18 cellular contexts compared by ENCODE assay signal in genomic region chrX:13791145-13791544, GRCh38. TPM values are rescaled to one million over a fixed set of nuclear protein-coding genes. Genes with fewer than 3 reads are reported as not detected.
"Had no signal": no experiment of that assay in that cellular context is flagged by ENCODE, and none has a peak within 500 bp of the region (broad histone marks: within the 10 kb centered on the region; RNA-seq: fewer than 3 reads in every experiment).

No MANE protein-coding gene starts in this region.

- H3K4me2 ChIP-seq: SK-N-SH had no signal

- H2AFZ ChIP-seq: parathyroid adenoma had no signal

- H3K9me3 Mint-ChIP-seq: activated CD4-positive, alpha-beta memory T cell treated with anti-CD3 and anti-CD28 coated beads for 36 hours; activated naive CD4-positive, alpha-beta T cell treated with anti-CD3 and anti-CD28 coated beads for 36 hours; activated T-helper 2 cell treated with anti-CD3 and anti-CD28 coated beads, Interferon-gamma antibody, Interleukin-2, Interleukin-4, amounts not matched to agents 10 μg/mL and 5 μg/mL and 100 μg/mL, durations not matched to agents 14 hours and 24 hours and 36 hours; central memory CD8-positive, alpha-beta T cell; dendritic cell treated with granulocyte-macrophage colony-stimulating factor and Interleukin-4, amounts not matched to agents 40 ng/mL and 50 ng/mL, for 4 days; effector memory CD8-positive, alpha-beta T cell; stimulated activated effector memory CD8-positive, alpha-beta T cell treated with anti-CD3 and anti-CD28 coated beads, Interleukin-12 subunit alpha, Interleukin-12 subunit beta, amount 100 ng/mL, for 72 hours; T-cell; type B pancreatic cell had no signal

- H3K4me1 ChIP-seq: parathyroid adenoma had no signal

- H3K36me3 Mint-ChIP-seq: activated CD4-positive, alpha-beta memory T cell treated with anti-CD3 and anti-CD28 coated beads for 36 hours; activated CD8-positive, alpha-beta memory T cell treated with anti-CD3 and anti-CD28 coated beads, Interleukin-2, amount 10 ng/mL, durations not matched to agents 7 days and 5 days; mesothelial cell of epicardium; stimulated activated effector memory CD8-positive, alpha-beta T cell treated with anti-CD3 and anti-CD28 coated beads, Interleukin-12 subunit alpha, Interleukin-12 subunit beta, amount 100 ng/mL, for 72 hours; T-cell; type B pancreatic cell had no signal

- H3K27me3 Mint-ChIP-seq: activated CD4-positive, alpha-beta memory T cell treated with anti-CD3 and anti-CD28 coated beads for 36 hours; central memory CD8-positive, alpha-beta T cell; dendritic cell treated with granulocyte-macrophage colony-stimulating factor and Interleukin-4, amounts not matched to agents 40 ng/mL and 50 ng/mL, for 4 days; effector memory CD8-positive, alpha-beta T cell had no signal

- ATAC-seq: activated CD8-positive, alpha-beta memory T cell treated with anti-CD3 and anti-CD28 coated beads, Interleukin-2, amount 10 ng/mL, durations not matched to agents 7 days and 5 days; effector memory CD8-positive, alpha-beta T cell; stimulated activated effector memory CD8-positive, alpha-beta T cell treated with anti-CD3 and anti-CD28 coated beads, Interleukin-12 subunit alpha, Interleukin-12 subunit beta, amount 100 ng/mL, for 72 hours; T-cell had no signal

- H3K9me3 ChIP-seq: SK-N-SH had no signal

- H3K27ac ChIP-seq: epithelial cell of prostate, parathyroid adenoma had no signal

- H3K4me3 Mint-ChIP-seq: activated CD4-positive, alpha-beta memory T cell treated with anti-CD3 and anti-CD28 coated beads for 36 hours; activated CD8-positive, alpha-beta memory T cell treated with anti-CD3 and anti-CD28 coated beads, Interleukin-2, amount 10 ng/mL, durations not matched to agents 7 days and 5 days; activated naive CD4-positive, alpha-beta T cell treated with anti-CD3 and anti-CD28 coated beads for 36 hours; central memory CD8-positive, alpha-beta T cell; dendritic cell treated with granulocyte-macrophage colony-stimulating factor and Interleukin-4, amounts not matched to agents 40 ng/mL and 50 ng/mL, for 4 days; effector memory CD8-positive, alpha-beta T cell; mesothelial cell of epicardium; stimulated activated effector memory CD8-positive, alpha-beta T cell treated with anti-CD3 and anti-CD28 coated beads, Interleukin-12 subunit alpha, Interleukin-12 subunit beta, amount 100 ng/mL, for 72 hours; T-cell; type B pancreatic cell had no signal

- H3K4me1 Mint-ChIP-seq: activated CD8-positive, alpha-beta memory T cell treated with anti-CD3 and anti-CD28 coated beads, Interleukin-2, amount 10 ng/mL, durations not matched to agents 7 days and 5 days; central memory CD8-positive, alpha-beta T cell; stimulated activated effector memory CD8-positive, alpha-beta T cell treated with anti-CD3 and anti-CD28 coated beads, Interleukin-12 subunit alpha, Interleukin-12 subunit beta, amount 100 ng/mL, for 72 hours; T-cell had no signal

- H3K9ac ChIP-seq: parathyroid adenoma, SK-N-SH had no signal

- H3K79me2 ChIP-seq: parathyroid adenoma had no signal

- DNase-seq: activated CD4-positive, alpha-beta memory T cell treated with anti-CD3 and anti-CD28 coated beads for 36 hours; activated CD4-positive, alpha-beta T cell treated with anti-CD3 and anti-CD28 coated beads for 1 hour; activated CD8-positive, alpha-beta memory T cell treated with anti-CD3 and anti-CD28 coated beads, Interleukin-2, amount 10 ng/mL, durations not matched to agents 7 days and 5 days; activated naive CD4-positive, alpha-beta T cell treated with anti-CD3 and anti-CD28 coated beads for 36 hours; activated T-cell treated with anti-CD3 and anti-CD28 coated beads, Interleukin-2, amount 50 U/mL, for 1 hour; effector memory CD8-positive, alpha-beta T cell; SHP77; SK-N-SH; T-cell; T-helper 9 cell had no signal

- H3K27ac Mint-ChIP-seq: activated CD4-positive, alpha-beta memory T cell treated with anti-CD3 and anti-CD28 coated beads for 36 hours; activated CD8-positive, alpha-beta memory T cell treated with anti-CD3 and anti-CD28 coated beads, Interleukin-2, amount 10 ng/mL, durations not matched to agents 7 days and 5 days; activated naive CD4-positive, alpha-beta T cell treated with anti-CD3 and anti-CD28 coated beads for 36 hours; activated T-helper 2 cell treated with anti-CD3 and anti-CD28 coated beads, Interferon-gamma antibody, Interleukin-2, Interleukin-4, amounts not matched to agents 10 μg/mL and 5 μg/mL and 100 μg/mL, durations not matched to agents 14 hours and 24 hours and 36 hours; dendritic cell treated with granulocyte-macrophage colony-stimulating factor and Interleukin-4, amounts not matched to agents 40 ng/mL and 50 ng/mL, for 4 days; effector memory CD8-positive, alpha-beta T cell; mesothelial cell of epicardium; stimulated activated effector memory CD8-positive, alpha-beta T cell treated with anti-CD3 and anti-CD28 coated beads, Interleukin-12 subunit alpha, Interleukin-12 subunit beta, amount 100 ng/mL, for 72 hours; T-cell; type B pancreatic cell had no signal

RNA-seq across cellular contexts. Expression of gene GPM6B, which starts 25.7 kb away (rescaled TPM):
- total RNA-seq: activated CD4-positive, alpha-beta memory T cell treated with anti-CD3 and anti-CD28 coated beads for 36 hours; activated CD8-positive, alpha-beta memory T cell treated with anti-CD3 and anti-CD28 coated beads, Interleukin-2, amount 10 ng/mL, durations not matched to agents 7 days and 5 days; activated naive CD4-positive, alpha-beta T cell treated with anti-CD3 and anti-CD28 coated beads for 36 hours; activated T-helper 2 cell treated with anti-CD3 and anti-CD28 coated beads, Interferon-gamma antibody, Interleukin-2, Interleukin-4, amounts not matched to agents 10 μg/mL and 5 μg/mL and 100 μg/mL, durations not matched to agents 14 hours and 24 hours and 36 hours had no signal
